11 cellular contexts compared by ENCODE assay signal in the genomic region with DNA sequence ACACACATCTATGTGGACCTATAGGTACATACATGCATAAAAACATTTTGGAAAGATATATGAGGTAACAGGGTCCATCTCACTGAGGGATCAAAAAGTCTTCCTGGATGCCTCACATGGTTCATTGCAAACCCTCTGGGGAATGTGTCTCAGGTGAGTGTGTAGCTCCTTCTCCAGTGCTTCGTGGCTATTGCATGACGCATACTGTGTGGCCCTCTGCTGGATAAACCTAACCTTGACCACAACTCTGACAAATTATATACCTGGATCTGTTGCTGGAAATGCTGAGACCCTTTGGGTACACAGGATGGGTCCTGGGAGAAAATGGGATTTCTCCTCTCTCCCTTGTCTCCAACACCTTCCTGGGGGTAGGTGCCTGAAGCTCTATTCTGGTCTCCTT.
DNase-seq lines count a peak whose midpoint lies in the region; ATAC-seq and TF ChIP-seq lines count a peak whose summit lies in the region.
"Had no signal": no experiment of that assay in that cellular context is flagged by ENCODE, and none has a peak within 500 bp of the region (broad histone marks: within the 10 kb centered on the region; RNA-seq: fewer than 3 reads in every experiment).

No MANE protein-coding gene starts in this region.

- H3K9me3 ChIP-seq in liver (ENCODE audit: control insufficient read depth in 4 of 4, low read length in 3 of 4): no peaks in the 10 kb centered on the region
- H3K9me3 ChIP-seq in esophagus squamous epithelium: no peaks in the 10 kb centered on the region
- H3K9me3 ChIP-seq: colonic mucosa had no signal

- TF ChIP-seq CTCF in liver (IDR thresholded peaks at IDR 0.05; ENCODE audit: low read depth, low read length, missing input control): peak; percentile 25
- TF ChIP-seq CTCF in esophagus squamous epithelium (IDR thresholded peaks at IDR 0.05): peak in 1 of 6 experiments; percentile 20

- TF ChIP-seq POLR2A in esophagus squamous epithelium (IDR thresholded peaks at IDR 0.05): no peak

- no peak for ATAC-seq in HG03139 (IDR thresholded peaks at IDR 0.05; ENCODE audit: unreplicated experiment)

- H3K4me1 ChIP-seq in liver (ENCODE audit: control insufficient read depth in 4 of 4, insufficient read depth in 4 of 4, low read length in 3 of 4) (no peaks in the 10 kb centered on the region), esophagus squamous epithelium (peaks cover 0 to 5% (median 0%) of the 10 kb centered on the region in 3 donors)
- H3K4me1 ChIP-seq: colonic mucosa had no signal

- H3K27ac ChIP-seq in liver (ENCODE audit: low read depth in 1 of 2, low read length in 2 of 2) (no peak overlapping the region), esophagus squamous epithelium (no peak overlapping the region)
- H3K27ac ChIP-seq: colonic mucosa had no signal

- H3K27me3 ChIP-seq in liver (ENCODE audit: control insufficient read depth in 4 of 4, insufficient read depth in 4 of 4, low read length in 3 of 4) (no peaks in the 10 kb centered on the region), esophagus squamous epithelium (peaks cover 0 to 10% (median 0%) of the 10 kb centered on the region in 4 donors)
- H3K27me3 ChIP-seq: colonic mucosa had no signal

- intact Hi-C loops in esophagus squamous epithelium (cut with DNase I): no loop called here

- 57% methylated on average over 2 of the region's 2 CpGs for WGBS in liver
- 69 to 70% methylated on average over 2 of the region's 2 CpGs for WGBS in esophagus squamous epithelium, 2 donors

- TF ChIP-seq RAD21 in liver (IDR thresholded peaks at IDR 0.05): peak; percentile 59 to 79

- H3K36me3 ChIP-seq in liver (ENCODE audit: control insufficient read depth in 4 of 4, insufficient read depth in 3 of 4, low read depth in 1 of 4, low read length in 3 of 4) (no peaks in the 10 kb centered on the region), esophagus squamous epithelium (no peaks in the 10 kb centered on the region)
- H3K36me3 ChIP-seq: colonic mucosa had no signal

- DNase-seq in ELF-1 (ENCODE audit: low read depth, low spot score): peak; percentile 34
- peak; percentile 44 for DNase-seq in HuH-7 (ENCODE audit: low spot score)
- peak; percentile 5 for DNase-seq in amniotic epithelial cell (ENCODE audit: low read depth)
- DNase-seq in esophagus squamous epithelium (lab: John Stamatoyannopoulos, UW): no peak
- DNase-seq in cerebellar cortex (ENCODE audit: low spot score): no peak
- DNase-seq in OCI-M2 (lab: John Stamatoyannopoulos, UW; ENCODE audit: unreplicated experiment): no peak
- DNase-seq: activated CD4-positive, CD25-positive, alpha-beta regulatory T cell; activated gamma-delta T cell; colonic mucosa had no signal

- no peak overlapping the region for H3K9ac ChIP-seq in liver (ENCODE audit: low read depth in 1 of 2, low read length in 2 of 2)

- no peak overlapping the region for H3K4me3 ChIP-seq in liver (ENCODE audit: low read depth in 1 of 3, low read length in 3 of 3)
- no peak overlapping the region for H3K4me3 ChIP-seq in esophagus squamous epithelium
- H3K4me3 ChIP-seq: colonic mucosa had no signal

TF ChIP-seq in liver, 16 proteins besides CTCF, POLR2A, EP300 and RAD21:
- TF ChIP-seq SP1 (IDR thresholded peaks at IDR 0.05): no peak

Comparison
In these comparisons a context has a peak if more than half of its experiments do, and no peak if none do; other contexts are left out.
1. DNase-seq: peak in ELF-1 (single experiment), HuH-7 (single experiment) and amniotic epithelial cell (single experiment); none in esophagus squamous epithelium (single experiment), cerebellar cortex (single experiment) and OCI-M2 (single experiment).